In the genomic region with DNA sequence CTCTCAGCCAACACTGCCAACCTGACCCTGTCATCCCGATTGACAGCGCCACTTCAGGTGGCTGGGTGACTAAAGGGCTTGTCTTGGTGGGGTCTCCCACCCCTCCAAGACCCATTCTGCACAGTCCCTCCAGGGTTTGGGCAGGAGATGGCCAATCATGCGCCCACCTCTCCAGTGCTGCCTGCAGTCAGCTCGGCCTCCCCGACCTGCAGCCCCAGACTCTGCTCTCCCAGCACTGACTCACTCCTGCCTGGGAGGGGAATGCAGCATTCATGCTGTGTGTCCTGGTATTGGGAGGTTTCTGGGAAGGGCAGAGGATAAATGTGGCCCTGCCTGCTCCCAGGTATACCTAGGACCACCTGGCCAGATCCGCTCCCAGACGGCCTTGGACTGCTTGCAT, we compare ENCODE assay signal across 20 cellular contexts. TPM values are rescaled to one million over a fixed set of nuclear protein-coding genes. Genes with fewer than 3 reads are reported as not detected.
DNase-seq lines count a peak whose midpoint lies in the region; TF ChIP-seq lines count a peak whose summit lies in the region.
"Had no signal": no experiment of that assay in that cellular context is flagged by ENCODE, and none has a peak within 500 bp of the region (broad histone marks: within the 10 kb centered on the region; RNA-seq: fewer than 3 reads in every experiment).

No MANE protein-coding gene starts in this region.

- H3K4me2 ChIP-seq in mammary epithelial cell (ENCODE audit: insufficient read depth, low read depth, low read length) = no peak overlapping the region
- H3K4me2 ChIP-seq: GM23338 had no signal

- H3K27me3 ChIP-seq in mammary epithelial cell (ENCODE audit: insufficient read depth, low read length) = no peaks in the 10 kb centered on the region
- no peaks in the 10 kb centered on the region for H3K27me3 ChIP-seq in A673 (replicated peaks; ENCODE audit: insufficient read depth, low read depth, low read length, poor library complexity)

- DNase-seq in AG08396 (ENCODE audit: low spot score) (peak; percentile 25), GM03348 (ENCODE audit: low spot score) (peak; percentile 15), mammary epithelial cell (peak; percentile 21), iPS-NIHi7 (ENCODE audit: extremely low spot score) (peak; percentile 32), DMS153 (lab: John Stamatoyannopoulos, UW) (no peak), A673 (ENCODE audit: low spot score) (no peak)
- DNase-seq in stimulated activated CD4-positive, alpha-beta T cell treated with anti-CD3 and anti-CD28 coated beads, Interleukin-4, amount 100 ng/mL, for 4 hours = no peak
- no peak for DNase-seq in activated CD4-positive, alpha-beta T cell treated with anti-CD3 and anti-CD28 coated beads for 48 hours
- DNase-seq: AML-193, DMS79 treated with DMSO at 0.1 percent for 48 hours, KBM-7, NCI-H1105 treated with DMSO at 0.1 percent for 48 hours, NCI-H1694 treated with DMSO at 0.1 percent for 48 hours, NCI-H510A, NCI-H774, OCI-M1, SHP77 had no signal

- no peaks in the 10 kb centered on the region for H3K36me3 ChIP-seq in mammary epithelial cell (ENCODE audit: insufficient read depth, low read length)
- no peaks in the 10 kb centered on the region for H3K36me3 ChIP-seq in A673 (ENCODE audit: insufficient read depth, low read length, poor library complexity, severe bottlenecking)

- in situ Hi-C loops in mammary epithelial cell (cut with MboI; ENCODE audit: low sequenced_read_pairs in 2 of 2) = no loop called here

- H3K79me2 ChIP-seq in mammary epithelial cell (ENCODE audit: insufficient read depth, low read length) = no peaks in the 10 kb centered on the region

- no peak for TF ChIP-seq CTCF in mammary epithelial cell (conservative IDR thresholded peaks at IDR 0.05 in 1 of 2, IDR thresholded peaks at IDR 0.05 in 1 of 2; ENCODE audit: extremely low read depth in 1 of 2, insufficient read depth in 1 of 2, low read depth in 1 of 2, low read length in 2 of 2)
- TF ChIP-seq CTCF in A673 (conservative IDR thresholded peaks at IDR 0.05; ENCODE audit: low read depth, low read length) = no peak

- intact Hi-C loops in mammary epithelial cell (cut with micrococcal nuclease) = no loop called here
- intact Hi-C loops in A673 (cut with micrococcal nuclease; ENCODE audit: unreplicated experiment) = no loop called here

- dilution Hi-C loops in mammary epithelial cell (cut with HindIII; ENCODE audit: low sequenced_read_pairs) = loop anchor here (10.0 kb wide), 1 partner anchor 60 kb away; no protein-coding TSS in a partner anchor

- 91% methylated on average over 5 of the region's 7 CpGs for WGBS in mammary epithelial cell (ENCODE audit: low coverage, missing lambda C conversion rate)

- H3K4me1 ChIP-seq in mammary epithelial cell (ENCODE audit: insufficient read depth, low read length) (peaks cover 20% of the 10 kb centered on the region), A673 (ENCODE audit: insufficient read depth, low read length, poor library complexity, severe bottlenecking) (no peaks in the 10 kb centered on the region)

- POLR2A ChIA-PET in A673 (lab: Charles Lee; ENCODE audit: low non-redundant PET) = no interaction called here

- H3K9me3 ChIP-seq in mammary epithelial cell (replicated peaks; ENCODE audit: insufficient read depth, low read length) (no peaks in the 10 kb centered on the region), A673 (ENCODE audit: low read depth, low read length, poor library complexity, severe bottlenecking) (no peaks in the 10 kb centered on the region)

- BruUV-seq in mammary epithelial cell (replicated peaks; lab: Mats Ljungman, UMichigan) (no TSS peak), A673 (replicated peaks; lab: Mats Ljungman, UMichigan) (no TSS peak)

- H4K20me1 ChIP-seq in mammary epithelial cell (ENCODE audit: insufficient read depth, low read length) = no peaks in the 10 kb centered on the region

- H3K27ac ChIP-seq in mammary epithelial cell (ENCODE audit: insufficient read depth, low read depth, low read length) = no peak overlapping the region
- no peak overlapping the region for H3K27ac ChIP-seq in A673 (ENCODE audit: low read depth, low read length, poor library complexity, severe bottlenecking)
- H3K27ac ChIP-seq: C4-2B, SK-N-MC had no signal

- CTCF ChIA-PET in mammary epithelial cell (lab: Charles Lee; ENCODE audit: low non-redundant PET) = interaction anchor here (1.6 kb wide), 1 partner anchor 13 kb away, joined by 7 read pairs; no protein-coding TSS in a partner anchor
- CTCF ChIA-PET in A673 (lab: Charles Lee) = interaction anchor here (1.5 kb wide), 1 partner anchor 13 kb away, joined by 5 read pairs; no protein-coding TSS in a partner anchor

- H2AFZ ChIP-seq in mammary epithelial cell (ENCODE audit: low read depth, low read length) = no peak overlapping the region
- H2AFZ ChIP-seq: GM23338 had no signal

- no peak overlapping the region for H3K9ac ChIP-seq in mammary epithelial cell (ENCODE audit: insufficient read depth, low read length)

- H3K4me3 ChIP-seq in mammary epithelial cell (replicated peaks in 1 of 3; ENCODE audit: insufficient read depth in 1 of 3, low read depth in 2 of 3, low read length in 3 of 3) (no peak overlapping the region), A673 (ENCODE audit: low read depth, low read length, poor library complexity, severe bottlenecking) (no peak overlapping the region)
- H3K4me3 ChIP-seq: GM23338, SK-N-MC had no signal

RNA-seq across cellular contexts. Expression of a gene that starts 9.7 kb away (rescaled TPM):
- total RNA-seq in mammary epithelial cell (1 to 10 TPM; 1.5 to 2.4 TPM), A673 (2021) (5.4 and 5.9 TPM in 2 replicates)
- polyA plus RNA-seq in mammary epithelial cell = 1.9 TPM
- polyA minus RNA-seq in mammary epithelial cell = 0.93 TPM

RNA-seq across cellular contexts. Expression of a gene that starts 31.5 kb away (rescaled TPM):
- total RNA-seq in mammary epithelial cell (under 1 TPM in 1 of 2 donors, not detected in 1; 0.35 TPM), A673 (2021) (not detected in 2 replicates)
- not detected for polyA plus RNA-seq in mammary epithelial cell
- polyA minus RNA-seq in mammary epithelial cell = not detected

RNA-seq across cellular contexts. Expression of a gene that starts 47.3 kb away (rescaled TPM):
- 10 to 100 TPM; 15.2 to 17.5 TPM for total RNA-seq in mammary epithelial cell
- polyA plus RNA-seq in mammary epithelial cell = 9.0 TPM
- polyA minus RNA-seq in mammary epithelial cell = 17.9 TPM
- 24.4 and 32.0 TPM in 2 replicates for total RNA-seq in A673 (2021)

Comparison
In these comparisons a context has a peak if more than half of its experiments do, and no peak if none do; other contexts are left out.
1. DNase-seq: peak in AG08396 (single experiment), GM03348 (single experiment), mammary epithelial cell (single experiment) and iPS-NIHi7 (single experiment); none in stimulated activated CD4-positive, alpha-beta T cell treated with anti-CD3 and anti-CD28 coated beads, Interleukin-4, amount 100 ng/mL, for 4 hours (0 of 2), DMS153 (single experiment), activated CD4-positive, alpha-beta T cell treated with anti-CD3 and anti-CD28 coated beads for 48 hours (single experiment) and A673 (single experiment).